30 cellular contexts compared by ENCODE assay signal in genomic region chr7:73758581-73759138, GRCh38. TPM values are rescaled to one million over a fixed set of nuclear protein-coding genes. Genes with fewer than 3 reads are reported as not detected.
A peak's percentile ranks its signal among the peaks of the same experiment; 100 is the strongest.
DNase-seq lines count a peak whose midpoint lies in the region; ATAC-seq, FAIRE-seq and TF ChIP-seq lines count a peak whose summit lies in the region.
"Had no signal": no experiment of that assay in that cellular context is flagged by ENCODE, and none has a peak within 500 bp of the region (broad histone marks: within the 10 kb centered on the region; RNA-seq: fewer than 3 reads in every experiment).

No MANE protein-coding gene starts in this region.

- H3K9me3 ChIP-seq in colonic mucosa (no peaks in the 10 kb centered on the region), neural progenitor cell (ENCODE audit: low read depth) (no peaks in the 10 kb centered on the region)
- H3K9me3 ChIP-seq: spleen had no signal

- no peaks in the 10 kb centered on the region for H3K4me1 ChIP-seq in colonic mucosa
- peaks cover 7% of the 10 kb centered on the region for H3K4me1 ChIP-seq in neural progenitor cell
- H3K4me1 ChIP-seq: spleen had no signal

- H3K4me3 Mint-ChIP-seq in neural progenitor cell, result no peak overlapping the region
- H3K4me3 Mint-ChIP-seq in T-cell, result no peak overlapping the region
- H3K4me3 Mint-ChIP-seq: activated CD4-positive, alpha-beta T cell treated with anti-CD3 and anti-CD28 coated beads for 36 hours; activated naive CD4-positive, alpha-beta T cell treated with anti-CD3 and anti-CD28 coated beads, Interleukin-2, amount 50 U/mL, for 24 hours; CD4-positive, CD25-positive, alpha-beta regulatory T cell; mesothelial cell of epicardium had no signal

- ATAC-seq in T-cell (replicated peaks in 1 of 4), result no peak
- ATAC-seq in Right ventricle myocardium inferior, result no peak
- ATAC-seq: activated CD4-positive, alpha-beta T cell treated with anti-CD3 and anti-CD28 coated beads for 36 hours; stimulated activated naive CD8-positive, alpha-beta T cell treated with anti-CD3 and anti-CD28 coated beads, Interleukin-15, Interleukin-2, amounts not matched to agents 100 U/mL and 50 U/mL, for 24 hours had no signal

- H3K4me1 Mint-ChIP-seq in neural progenitor cell (peaks cover 9% of the 10 kb centered on the region), T-cell (no peaks in the 10 kb centered on the region)
- H3K4me1 Mint-ChIP-seq: activated CD4-positive, alpha-beta T cell treated with anti-CD3 and anti-CD28 coated beads for 36 hours; activated naive CD4-positive, alpha-beta T cell treated with anti-CD3 and anti-CD28 coated beads, Interleukin-2, amount 50 U/mL, for 24 hours; CD4-positive, CD25-positive, alpha-beta regulatory T cell; mesothelial cell of epicardium had no signal

- H3K27ac ChIP-seq in colonic mucosa (peak overlapping the region; percentile 82), neural progenitor cell (no peak overlapping the region)
- H3K27ac ChIP-seq: RWPE1, spleen had no signal

- H3F3A ChIP-seq in neural progenitor cell (ENCODE audit: low read depth), result no peaks in the 10 kb centered on the region

- no peaks in the 10 kb centered on the region for H4K20me1 ChIP-seq in neural progenitor cell (ENCODE audit: low read depth)

- CTCF ChIA-PET in T-cell (lab: Charles Lee), result no interaction called here

- FAIRE-seq in HTR-8/SVneo (lab: Jason Lieb, UNC), result no peak
- FAIRE-seq: GM18507 had no signal

- H3K4me3 ChIP-seq in colonic mucosa (no peak overlapping the region), neural progenitor cell (no peak overlapping the region)
- H3K4me3 ChIP-seq: spleen had no signal

- H3K36me3 ChIP-seq in colonic mucosa (no peaks in the 10 kb centered on the region), neural progenitor cell (no peaks in the 10 kb centered on the region)
- H3K36me3 ChIP-seq: spleen had no signal

- H3K36me3 Mint-ChIP-seq in neural progenitor cell (no peaks in the 10 kb centered on the region), T-cell (no peaks in the 10 kb centered on the region)
- H3K36me3 Mint-ChIP-seq: activated naive CD4-positive, alpha-beta T cell treated with anti-CD3 and anti-CD28 coated beads, Interleukin-2, amount 50 U/mL, for 24 hours; CD4-positive, CD25-positive, alpha-beta regulatory T cell; mesothelial cell of epicardium had no signal

- H3K9me3 Mint-ChIP-seq in neural progenitor cell, result no peaks in the 10 kb centered on the region
- H3K9me3 Mint-ChIP-seq in T-cell, result peaks cover 0 to 2% (median 0%) of the 10 kb centered on the region in 3 donors
- H3K9me3 Mint-ChIP-seq: activated naive CD4-positive, alpha-beta T cell treated with anti-CD3 and anti-CD28 coated beads, Interleukin-2, amount 50 U/mL, for 24 hours; mesothelial cell of epicardium had no signal

- intact Hi-C loops in colonic mucosa (cut with DNase I), result no loop called here
- intact Hi-C loops in Right ventricle myocardium inferior (cut with DNase I), result no loop called here

- H3K79me2 ChIP-seq in neural progenitor cell (ENCODE audit: low read depth), result no peaks in the 10 kb centered on the region

- H3K9ac ChIP-seq in colonic mucosa (ENCODE audit: low read depth in 2 of 2, low read length in 2 of 2) (peak overlapping the region in 1 of 2 donors; percentile 79), neural progenitor cell (no peak overlapping the region)

- POLR2A ChIA-PET in T-cell (lab: Charles Lee), result no interaction called here

- H3K27me3 ChIP-seq in colonic mucosa (no peaks in the 10 kb centered on the region), neural progenitor cell (no peaks in the 10 kb centered on the region)
- H3K27me3 ChIP-seq: spleen had no signal

- H3K27ac Mint-ChIP-seq in neural progenitor cell (no peak overlapping the region), T-cell (no peak overlapping the region)
- H3K27ac Mint-ChIP-seq: activated CD4-positive, alpha-beta T cell treated with anti-CD3 and anti-CD28 coated beads for 36 hours; activated naive CD4-positive, alpha-beta T cell treated with anti-CD3 and anti-CD28 coated beads, Interleukin-2, amount 50 U/mL, for 24 hours; CD4-positive, CD25-positive, alpha-beta regulatory T cell; mesothelial cell of epicardium had no signal

- peaks cover 7% of the 10 kb centered on the region for H3K27me3 Mint-ChIP-seq in neural progenitor cell (ENCODE audit: insufficient read depth, low read depth)
- peaks cover 0 to 1% of the 10 kb centered on the region in 2 donors for H3K27me3 Mint-ChIP-seq in T-cell
- H3K27me3 Mint-ChIP-seq: activated CD4-positive, alpha-beta T cell treated with anti-CD3 and anti-CD28 coated beads for 36 hours; activated naive CD4-positive, alpha-beta T cell treated with anti-CD3 and anti-CD28 coated beads, Interleukin-2, amount 50 U/mL, for 24 hours had no signal

- DNase-seq in COLO668 (lab: John Stamatoyannopoulos, UW; ENCODE audit: unreplicated experiment) (peak; percentile 5), NCI-H69 (lab: John Stamatoyannopoulos, UW) (peak; percentile 47), colonic mucosa (peak; percentile 84), myocyte (ENCODE audit: low read depth) (peak; percentile 51), HTR-8/SVneo (ENCODE audit: insufficient read length, low spot score) (no peak), neural progenitor cell (ENCODE audit: low spot score) (no peak), T-cell (no peak), Right ventricle myocardium inferior (ENCODE audit: missing footprints) (no peak)
- DNase-seq: activated CD4-positive, alpha-beta T cell treated with anti-CD3 and anti-CD28 coated beads for 36 hours; anterior cingulate cortex; caudate nucleus; CD4-positive, CD25-positive, alpha-beta regulatory T cell; dermis blood vessel endothelial cell; DMS53; GDM1; HCEC 1CT; head of caudate nucleus; NCI-H1048; NCI-H2029 treated with DMSO at 0.1 percent for 48 hours; NCI-H446; NK-92 treated with Interleukin-12 subunit alpha and Interleukin-12 subunit beta, amount 100 ng/mL, for 24 hours; retina; spleen; stimulated activated CD4-positive, alpha-beta T cell treated with anti-CD3 and anti-CD28 coated beads, Interleukin-4, amount 100 ng/mL, for 24 hours; stimulated activated naive CD8-positive, alpha-beta T cell treated with anti-CD3 and anti-CD28 coated beads, Interleukin-15, Interleukin-2, amounts not matched to agents 100 U/mL and 50 U/mL, for 24 hours had no signal

- TF ChIP-seq CTCF in colonic mucosa (IDR thresholded peaks at IDR 0.05), result no peak
- TF ChIP-seq CTCF in neural progenitor cell (IDR thresholded peaks at IDR 0.05), result no peak

- H3K4me2 ChIP-seq in neural progenitor cell, result no peak overlapping the region

- no peak overlapping the region for H2AFZ ChIP-seq in neural progenitor cell (replicated peaks)

RNA-seq across cellular contexts. Expression of gene CLDN3, which starts 11.4 kb away (rescaled TPM):
- total RNA-seq in colonic mucosa (100 to 1,000 TPM; 599 to 634 TPM), myocyte (not detected in 2 replicates), neural progenitor cell (ENCODE audit: low replicate concordance) (1.6 and 14.2 TPM in 2 replicates), T-cell (under 1 TPM in 2 of 5 donors, not detected in 3; 0.26 to 0.50 TPM), Right ventricle myocardium inferior (not detected)
- polyA plus RNA-seq in myocyte (2012), result not detected
- total RNA-seq: activated CD4-positive, alpha-beta T cell treated with anti-CD3 and anti-CD28 coated beads for 36 hours; CD4-positive, CD25-positive, alpha-beta regulatory T cell; LHCN-M2; spleen had no signal
- polyA plus RNA-seq: CD4-positive, CD25-positive, alpha-beta regulatory T cell had no signal

RNA-seq across cellular contexts. Expression of gene ABHD11, which starts 20.1 kb away (rescaled TPM):
- total RNA-seq in colonic mucosa, result 100 to 1,000 TPM; 109 to 123 TPM
- total RNA-seq in myocyte, result 11.7 and 16.4 TPM in 2 replicates
- polyA plus RNA-seq in myocyte (2012), result 17.1 TPM
- total RNA-seq in neural progenitor cell (ENCODE audit: low replicate concordance), result 9.3 and 15.1 TPM in 2 replicates
- total RNA-seq in T-cell, result 10 to 100 TPM; 14.5 to 24.3 (median 18.8) TPM
- 21.5 TPM for total RNA-seq in Right ventricle myocardium inferior

RNA-seq across cellular contexts. Expression of gene STX1A, which starts 39.2 kb away (rescaled TPM):
- total RNA-seq in colonic mucosa (1 to 10 TPM; 7.0 to 7.2 TPM), myocyte (19.3 and 21.6 TPM in 2 replicates), neural progenitor cell (ENCODE audit: low replicate concordance) (21.9 and 29.0 TPM in 2 replicates), T-cell (10 to 100 TPM in 4 of 5 donors, 1 to 10 TPM in 1; 7.7 to 18.1 (median 13.0) TPM), Right ventricle myocardium inferior (1.6 TPM)
- 11.2 TPM for polyA plus RNA-seq in myocyte (2012)

Comparison
In these comparisons a context has a peak if more than half of its experiments do, and no peak if none do; other contexts are left out.
1. DNase-seq: peak in COLO668 (single experiment), NCI-H69 (single experiment), colonic mucosa (single experiment) and myocyte (single experiment); none in HTR-8/SVneo (single experiment), neural progenitor cell (single experiment), T-cell (0 of 34) and Right ventricle myocardium inferior (single experiment).
2. RNA of gene CLDN3, which starts 11.4 kb away (total RNA-seq): 599 to 634 TPM in colonic mucosa; 1.6 to 14.2 TPM in neural progenitor cell, 0.26 to 0.50 TPM in T-cell, not detected in myocyte and not detected in Right ventricle myocardium inferior (single experiment); every median in the first group is over 10 times any median in the second.